Comparison of ENCODE assay signal across 8 cellular contexts in genomic region chr14:35341454-35342159, GRCh38. TPM values are rescaled to one million over a fixed set of nuclear protein-coding genes. Genes with fewer than 3 reads are reported as not detected.
DNase-seq lines count a peak whose midpoint lies in the region; ATAC-seq, FAIRE-seq and TF ChIP-seq lines count a peak whose summit lies in the region.

No MANE protein-coding gene starts in this region.

- H3K4me2 ChIP-seq in A549: peak overlapping the region; percentile 87

- TF ChIP-seq EP300 in A549 (IDR thresholded peaks at IDR 0.05): no peak

- H3K27ac Mint-ChIP-seq in activated CD8-positive, alpha-beta T cell treated with anti-CD3 and anti-CD28 coated beads, Interleukin-2, amount 10 ng/mL, durations not matched to agents 7 days and 5 days: peak overlapping the region; percentile 64
- H3K27ac Mint-ChIP-seq in nephron: peak overlapping the region; percentile 89 to 96 (median 90)

- H3K9me3 Mint-ChIP-seq in activated CD8-positive, alpha-beta T cell treated with anti-CD3 and anti-CD28 coated beads, Interleukin-2, amount 10 ng/mL, durations not matched to agents 7 days and 5 days (ENCODE audit: insufficient read depth): no peaks in the 10 kb centered on the region
- no peaks in the 10 kb centered on the region for H3K9me3 Mint-ChIP-seq in nephron

- TF ChIP-seq POLR2A in A549 (IDR thresholded peaks at IDR 0.05; ENCODE audit: low read length): peak; percentile 63

- no peak for TF ChIP-seq CTCF in A549 (IDR thresholded peaks at IDR 0.05)
- no peak for TF ChIP-seq CTCF in fibroblast of villous mesenchyme (IDR thresholded peaks at IDR 0.05; ENCODE audit: insufficient read depth, low read depth, low read length)
- no peak for TF ChIP-seq CTCF in nephron (IDR thresholded peaks at IDR 0.05; ENCODE audit: unreplicated experiment in 3 of 3)

- peaks cover 50% of the 10 kb centered on the region for H3K4me1 ChIP-seq in A549

- FAIRE-seq in A549 (lab: Jason Lieb, UNC): no peak

- TF ChIP-seq RAD21 in A549 (conservative IDR thresholded peaks at IDR 0.05 in 1 of 2, IDR thresholded peaks at IDR 0.05 in 1 of 2): peak in 1 of 2 experiments; percentile 19; a peak in 2 of 5 replicates

- no peak overlapping the region for H3K4me3 Mint-ChIP-seq in activated CD8-positive, alpha-beta T cell treated with anti-CD3 and anti-CD28 coated beads, Interleukin-2, amount 10 ng/mL, durations not matched to agents 7 days and 5 days
- peak overlapping the region in 1 of 3 experiments; percentile 56 for H3K4me3 Mint-ChIP-seq in nephron

- H3K27me3 Mint-ChIP-seq in activated CD8-positive, alpha-beta T cell treated with anti-CD3 and anti-CD28 coated beads, Interleukin-2, amount 10 ng/mL, durations not matched to agents 7 days and 5 days (ENCODE audit: low read depth): no peaks in the 10 kb centered on the region
- no peaks in the 10 kb centered on the region for H3K27me3 Mint-ChIP-seq in nephron (ENCODE audit: low read depth)

- ATAC-seq in A549 (peak; percentile 92 to 95), GM18511 (IDR thresholded peaks at IDR 0.05; ENCODE audit: unreplicated experiment) (no peak)
- peak; percentile 80 for ATAC-seq in activated CD8-positive, alpha-beta T cell treated with anti-CD3 and anti-CD28 coated beads, Interleukin-2, amount 10 ng/mL, durations not matched to agents 7 days and 5 days

- POLR2A ChIA-PET in A549 (lab: Yijun Ruan, JAX): interaction anchor here (0.5 to 2.3 kb wide), 8 partner anchors 8 to 63 kb away, joined by 3 to 36 read pairs (median 5); partner anchors contain the start of genes NFKBIA and PSMA6
- POLR2A ChIA-PET in activated CD8-positive, alpha-beta T cell treated with anti-CD3 and anti-CD28 coated beads, Interleukin-2, amount 10 ng/mL, durations not matched to agents 7 days and 5 days (lab: Charles Lee): interaction anchor here (0.6 to 2.0 kb wide), 3 partner anchors 8 to 62 kb away, joined by 3 to 7 read pairs (median 4); partner anchors contain the start of gene NFKBIA

- WGBS in A549 (ENCODE audit: missing lambda C conversion rate): 8% methylated on average over 16 of the region's 17 CpGs

- CTCF ChIA-PET in A549 (lab: Yijun Ruan, JAX): interaction anchor here (0.7 to 1.7 kb wide), 5 partner anchors 27 to 112 kb away, joined by 3 to 5 read pairs (median 3); no protein-coding TSS in a partner anchor
- CTCF ChIA-PET in activated CD8-positive, alpha-beta T cell treated with anti-CD3 and anti-CD28 coated beads, Interleukin-2, amount 10 ng/mL, durations not matched to agents 7 days and 5 days (lab: Charles Lee): interaction anchor here (0.8 to 1.1 kb wide), 2 partner anchors 9 to 35 kb away, joined by 3 read pairs; no protein-coding TSS in a partner anchor

- H3K27ac ChIP-seq in A549: peak overlapping the region; percentile 91 to 95

- H3K9me3 ChIP-seq in A549: no peaks in the 10 kb centered on the region

- H3K4me1 Mint-ChIP-seq in activated CD8-positive, alpha-beta T cell treated with anti-CD3 and anti-CD28 coated beads, Interleukin-2, amount 10 ng/mL, durations not matched to agents 7 days and 5 days (ENCODE audit: low read depth): peaks cover 42% of the 10 kb centered on the region
- peaks cover 28% of the 10 kb centered on the region for H3K4me1 Mint-ChIP-seq in nephron

- peak; percentile 87 to 93 for DNase-seq in A549 (ENCODE audit: low read depth in 1 of 2, low spot score in 1 of 2)
- DNase-seq in GM03348 (ENCODE audit: low spot score): peak; percentile 92
- peak; percentile 89 for DNase-seq in NCI-H2107 treated with DMSO at 0.1 percent for 48 hours (lab: John Stamatoyannopoulos, UW; ENCODE audit: unreplicated experiment)
- peak; percentile 61 for DNase-seq in activated CD8-positive, alpha-beta T cell treated with anti-CD3 and anti-CD28 coated beads, Interleukin-2, amount 10 ng/mL, durations not matched to agents 7 days and 5 days
- peak; percentile 92 for DNase-seq in fibroblast of villous mesenchyme (ENCODE audit: low read depth)
- no peak for DNase-seq in NCI-H1048 (lab: John Stamatoyannopoulos, UW)

- no peaks in the 10 kb centered on the region for H3K36me3 Mint-ChIP-seq in activated CD8-positive, alpha-beta T cell treated with anti-CD3 and anti-CD28 coated beads, Interleukin-2, amount 10 ng/mL, durations not matched to agents 7 days and 5 days (ENCODE audit: low read depth)
- no peaks in the 10 kb centered on the region for H3K36me3 Mint-ChIP-seq in nephron (ENCODE audit: low read depth)

- peak overlapping the region; percentile 30; the same call in 2 of the 3 replicates for H3K4me3 ChIP-seq in A549
- no peak overlapping the region for H3K4me3 ChIP-seq in fibroblast of villous mesenchyme (ENCODE audit: low read depth, low read length)

TF ChIP-seq in A549, 52 proteins besides CTCF, POLR2A, EP300 and RAD21:
- TF ChIP-seq ZC3H11A (IDR thresholded peaks at IDR 0.05) (no peak), TFCP2L1 (CRISPR knock-in tag; IDR thresholded peaks at IDR 0.05) (no peak), CHD4 (IDR thresholded peaks at IDR 0.05; ENCODE audit: borderline replicate concordance) (no peak), E2F6 (IDR thresholded peaks at IDR 0.05; ENCODE audit: borderline replicate concordance, low read depth) (0 out of 2 replicates have a peak, but pooled peaks have one; percentile 9), MAX (IDR thresholded peaks at IDR 0.05) (peak; percentile 54; the same call in 1 of the 2 replicates), EHF (CRISPR knock-in tag; IDR thresholded peaks at IDR 0.05) (no peak), BCL3 (IDR thresholded peaks at IDR 0.05) (0 out of 3 replicates have a peak, but pooled peaks have one; percentile 4), EHMT2 (IDR thresholded peaks at IDR 0.05; ENCODE audit: low read depth) (no peak), JUN (IDR thresholded peaks at IDR 0.05) (peak; percentile 25 to 38; a peak in 2 of 5 replicates)

RNA-seq across cellular contexts. Expression of gene PSMA6, which starts 49.4 kb away (rescaled TPM):
- polyA plus RNA-seq in A549 (2011; rRNA removed): 321 and 369 TPM in 2 replicates
- polyA plus RNA-seq in A549 (2012; cell fraction: cytosol; rRNA removed): 195 and 206 TPM in 2 replicates
- 92.2 and 156 TPM in 2 replicates for polyA plus RNA-seq in A549 (2012; cell fraction: nucleus; rRNA removed)
- 395 to 409 TPM (median 406 TPM) in 3 replicates for polyA plus RNA-seq in A549 (2017; fragmentation: RNase III; extraction: RNeasy Plus Mini Kit Qiagen cat#74134 plus additional on column Dnase treatment)
- polyA minus RNA-seq in A549 (2011; rRNA and poly(A)+ RNA removed): 86.4 and 111 TPM in 2 replicates
- total RNA-seq in activated CD8-positive, alpha-beta T cell treated with anti-CD3 and anti-CD28 coated beads, Interleukin-2, amount 10 ng/mL, durations not matched to agents 7 days and 5 days: 100 to 1,000 TPM; 266 to 269 TPM
- 217 and 256 TPM in 2 replicates for total RNA-seq in fibroblast of villous mesenchyme
